ENCODE assay signal across 8 cellular contexts in the genomic region with DNA sequence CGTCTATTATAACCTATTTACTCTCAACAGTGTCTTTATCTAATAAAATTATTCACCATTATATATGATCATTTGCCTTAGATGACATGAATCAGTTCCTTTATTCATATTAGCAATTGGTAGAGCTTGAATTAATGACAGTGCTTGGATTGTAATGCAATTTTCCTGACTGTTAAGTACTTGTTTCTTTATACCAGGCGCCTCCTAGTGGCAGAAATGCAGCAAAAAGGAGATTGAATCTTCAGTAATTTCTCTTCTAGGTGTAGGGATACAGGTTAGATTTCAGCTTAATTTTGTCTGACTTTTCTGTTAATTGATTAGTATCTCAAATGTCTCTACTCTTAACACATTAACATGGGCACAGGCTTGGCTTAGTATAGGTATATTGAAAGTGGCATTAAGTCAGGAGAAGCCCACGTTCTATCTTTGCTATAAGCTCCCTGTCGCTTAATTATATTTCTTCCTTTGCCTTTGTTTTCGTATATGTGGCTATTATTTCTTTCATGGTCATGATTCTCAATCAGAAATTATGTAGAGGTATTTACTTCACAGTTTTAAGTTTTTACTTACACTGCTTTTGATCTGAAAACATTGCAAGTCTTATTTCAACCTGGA. TPM values are rescaled to one million over a fixed set of nuclear protein-coding genes. Genes with fewer than 3 reads are reported as not detected.
DNase-seq lines count a peak whose midpoint lies in the region; ATAC-seq and TF ChIP-seq lines count a peak whose summit lies in the region.

No MANE protein-coding gene starts in this region.

- H4K20me1 ChIP-seq in H9 (ENCODE audit: control insufficient read depth, insufficient read depth, insufficient read length), result no peaks in the 10 kb centered on the region

- no peak overlapping the region for H3K27ac ChIP-seq in H9 (ENCODE audit: insufficient read length, low read depth, low read length)
- no peak overlapping the region for H3K27ac ChIP-seq in dorsolateral prefrontal cortex
- no peak overlapping the region for H3K27ac ChIP-seq in lung (ENCODE audit: low read depth in 1 of 2, low read length in 1 of 2)

- H3K27me3 ChIP-seq in H9 (ENCODE audit: insufficient read depth, low read length) (no peaks in the 10 kb centered on the region), dorsolateral prefrontal cortex (no peaks in the 10 kb centered on the region), lung (ENCODE audit: control insufficient read depth, insufficient read depth) (no peaks in the 10 kb centered on the region)

- intact Hi-C loops in dorsolateral prefrontal cortex (cut with DNase I), result loop anchor here (5.0 kb wide), 3 partner anchors 345 to 565 kb away; no protein-coding TSS in a partner anchor

- H3K9me3 ChIP-seq in H9 (ENCODE audit: control insufficient read depth, low read depth, low read length) (no peaks in the 10 kb centered on the region), lung (ENCODE audit: control insufficient read depth in 2 of 2, insufficient read depth in 1 of 2, low read length in 1 of 2) (no peaks in the 10 kb centered on the region)

- no peak overlapping the region for H3K56ac ChIP-seq in H9 (ENCODE audit: insufficient read length, low read depth, low read length)

- H3K4me2 ChIP-seq in H9 (ENCODE audit: insufficient read depth, insufficient read length, low read length), result no peak overlapping the region

- no peak overlapping the region for H3K27ac Mint-ChIP-seq in H9
- no peak overlapping the region for H3K27ac Mint-ChIP-seq in stimulated activated effector memory CD8-positive, alpha-beta T cell treated with anti-CD3 and anti-CD28 coated beads, Interleukin-12 subunit alpha, Interleukin-12 subunit beta, amount 100 ng/mL, for 72 hours

- H4K5ac ChIP-seq in H9 (ENCODE audit: insufficient read length, low read depth, low read length), result no peak overlapping the region

- no peak overlapping the region for H2BK120ac ChIP-seq in H9 (ENCODE audit: low read depth, low read length, poor library complexity, severe bottlenecking)

- no peak overlapping the region for H3K9ac ChIP-seq in H9 (ENCODE audit: extremely low read depth, insufficient read length, low read length)

- no peak overlapping the region for H3K14ac ChIP-seq in H9 (ENCODE audit: insufficient read depth, low read length)

- no peak overlapping the region for H3K18ac ChIP-seq in H9 (ENCODE audit: insufficient read length, low read depth, low read length)

- TF ChIP-seq CTCF in H9 (conservative IDR thresholded peaks at IDR 0.05) (peak; percentile 96), dorsolateral prefrontal cortex (IDR thresholded peaks at IDR 0.05 in 54 of 56, conservative IDR thresholded peaks at IDR 0.05 in 2 of 56; ENCODE audit: low read depth in 1 of 56, partially characterized antibody in 56 of 56) (peak; percentile 80 to 98 (median 91)), lung (IDR thresholded peaks at IDR 0.05; ENCODE audit: control extremely low read depth, extremely low read depth) (peak; percentile 52)

- no peaks in the 10 kb centered on the region for H3K4me1 ChIP-seq in H9 (ENCODE audit: insufficient read depth, low read length)
- peaks cover 0 to 1% of the 10 kb centered on the region in 2 donors for H3K4me1 ChIP-seq in lung (ENCODE audit: control insufficient read depth in 2 of 2, insufficient read depth in 2 of 2, low read length in 2 of 2)

- no peaks in the 10 kb centered on the region for H3K79me1 ChIP-seq in H9 (ENCODE audit: insufficient read depth, low read depth, low read length, poor library complexity, severe bottlenecking)

- H3K36me3 ChIP-seq in lung (ENCODE audit: control insufficient read depth in 2 of 2, insufficient read depth in 2 of 2, low read length in 2 of 2), result no peaks in the 10 kb centered on the region

- no peak overlapping the region for H3K4ac ChIP-seq in H9 (ENCODE audit: low read depth, low read length)

- H4K8ac ChIP-seq in H9 (replicated peaks; ENCODE audit: insufficient read length, low read depth, low read length), result no peak overlapping the region

- H2AK5ac ChIP-seq in H9 (ENCODE audit: insufficient read length, low read length), result no peak overlapping the region

- H2BK12ac ChIP-seq in H9 (ENCODE audit: insufficient read length, low read depth, low read length), result no peak overlapping the region

- no peaks in the 10 kb centered on the region; a peak in 1 of 7 replicates for H3K36me3 Mint-ChIP-seq in H9 (ENCODE audit: insufficient read depth in 1 of 3, low read depth in 3 of 3)
- H3K36me3 Mint-ChIP-seq in stimulated activated effector memory CD8-positive, alpha-beta T cell treated with anti-CD3 and anti-CD28 coated beads, Interleukin-12 subunit alpha, Interleukin-12 subunit beta, amount 100 ng/mL, for 72 hours, result no peaks in the 10 kb centered on the region

- H3K4me1 Mint-ChIP-seq in H9, result peaks cover 3 to 4% of the 10 kb centered on the region in 2 experiments
- no peaks in the 10 kb centered on the region for H3K4me1 Mint-ChIP-seq in stimulated activated effector memory CD8-positive, alpha-beta T cell treated with anti-CD3 and anti-CD28 coated beads, Interleukin-12 subunit alpha, Interleukin-12 subunit beta, amount 100 ng/mL, for 72 hours

- H3K4me3 ChIP-seq in dorsolateral prefrontal cortex (no peak overlapping the region), lung (no peak overlapping the region)

- 100% methylated on average over 1 of the region's 5 CpGs for WGBS in H9 (ENCODE audit: extremely low coverage, insufficient read length, low lambda C conversion rate)
- 51 to 53% methylated on average over 5 of the region's 5 CpGs for WGBS in lung, 2 donors

- H3K23ac ChIP-seq in H9 (ENCODE audit: insufficient read length, low read depth, low read length), result no peak overlapping the region

- ATAC-seq in lung (ENCODE audit: insufficient read depth, low FRiP score), result peak; percentile 41
- no peak for ATAC-seq in stimulated activated effector memory CD8-positive, alpha-beta T cell treated with anti-CD3 and anti-CD28 coated beads, Interleukin-12 subunit alpha, Interleukin-12 subunit beta, amount 100 ng/mL, for 72 hours

- no peak overlapping the region for H2BK5ac ChIP-seq in H9 (ENCODE audit: insufficient read length, low read length)

- H2BK15ac ChIP-seq in H9 (ENCODE audit: low read depth, low read length), result no peak overlapping the region

- H3K9me3 Mint-ChIP-seq in H9, result no peaks in the 10 kb centered on the region
- no peaks in the 10 kb centered on the region for H3K9me3 Mint-ChIP-seq in stimulated activated effector memory CD8-positive, alpha-beta T cell treated with anti-CD3 and anti-CD28 coated beads, Interleukin-12 subunit alpha, Interleukin-12 subunit beta, amount 100 ng/mL, for 72 hours

- H3K4me3 Mint-ChIP-seq in H9, result no peak overlapping the region
- no peak overlapping the region for H3K4me3 Mint-ChIP-seq in stimulated activated effector memory CD8-positive, alpha-beta T cell treated with anti-CD3 and anti-CD28 coated beads, Interleukin-12 subunit alpha, Interleukin-12 subunit beta, amount 100 ng/mL, for 72 hours

- no peak overlapping the region for H2BK20ac ChIP-seq in H9 (ENCODE audit: low read depth, low read length, poor library complexity, severe bottlenecking)

- H3K79me2 ChIP-seq in H9 (ENCODE audit: insufficient read depth, low read length), result no peaks in the 10 kb centered on the region

- H3K27me3 Mint-ChIP-seq in H9 (ENCODE audit: low read depth), result peaks cover 28% of the 10 kb centered on the region

- no peak overlapping the region for H4K91ac ChIP-seq in H9 (ENCODE audit: insufficient read length, low read depth, low read length)

- DNase-seq in Ammon's horn (ENCODE audit: low spot score), result peak; percentile 81
- peak; percentile 44 for DNase-seq in H9
- peak; percentile 59 for DNase-seq in NCI-H2227 (lab: John Stamatoyannopoulos, UW; ENCODE audit: unreplicated experiment)
- peak; percentile 42 for DNase-seq in activated CD4-positive, CD25-positive, alpha-beta regulatory T cell treated with anti-CD3 and anti-CD28 coated beads, Interleukin-2, amount 50 U/mL, for 16 hours (ENCODE audit: low read depth, low spot score)
- DNase-seq in dorsolateral prefrontal cortex, result peak in 6 of 10 donors; percentile 42 to 83 (median 62)
- peak; percentile 67 for DNase-seq in lung (ENCODE audit: low spot score)
- peak; percentile 10 to 60 for DNase-seq in stimulated activated effector memory CD8-positive, alpha-beta T cell treated with anti-CD3 and anti-CD28 coated beads, Interleukin-12 subunit alpha, Interleukin-12 subunit beta, amount 100 ng/mL, for 72 hours (ENCODE audit: low spot score in 2 of 2)
- DNase-seq in T1000 (lab: John Stamatoyannopoulos, UW), result no peak

- no peak overlapping the region for H3T11ph ChIP-seq in H9 (ENCODE audit: low read length)

- no peak overlapping the region for H2AFZ ChIP-seq in H9 (ENCODE audit: low read length)

- H3K23me2 ChIP-seq in H9 (ENCODE audit: insufficient read length, low read depth, low read length, poor library complexity, severe bottlenecking), result no peaks in the 10 kb centered on the region

RNA-seq across cellular contexts. Expression of a gene that starts 9.1 kb away (rescaled TPM):
- total RNA-seq in H9 (2021) (3.5 and 3.9 TPM in 2 replicates), dorsolateral prefrontal cortex (10 to 100 TPM; 28.1 to 66.9 (median 45.5) TPM), lung (100 to 1,000 TPM in 1 of 2 donors, 10 to 100 TPM in 1; 40.4 to 115 TPM)
- polyA plus RNA-seq in lung, result 10 to 100 TPM; 22.7 to 31.8 TPM

RNA-seq across cellular contexts. Expression of a gene that starts 43.3 kb away (rescaled TPM):
- total RNA-seq in H9 (2021) (17.0 and 23.7 TPM in 2 replicates), dorsolateral prefrontal cortex (100 to 1,000 TPM in 1 of 120 experiments, 10 to 100 TPM in 119; 40.4 to 101 (median 63.2) TPM), lung (10 to 100 TPM; 28.0 to 66.1 TPM)
- 1 to 10 TPM; 7.0 to 7.5 TPM for polyA plus RNA-seq in lung
